8 cellular contexts compared by ENCODE assay signal in the genomic region with DNA sequence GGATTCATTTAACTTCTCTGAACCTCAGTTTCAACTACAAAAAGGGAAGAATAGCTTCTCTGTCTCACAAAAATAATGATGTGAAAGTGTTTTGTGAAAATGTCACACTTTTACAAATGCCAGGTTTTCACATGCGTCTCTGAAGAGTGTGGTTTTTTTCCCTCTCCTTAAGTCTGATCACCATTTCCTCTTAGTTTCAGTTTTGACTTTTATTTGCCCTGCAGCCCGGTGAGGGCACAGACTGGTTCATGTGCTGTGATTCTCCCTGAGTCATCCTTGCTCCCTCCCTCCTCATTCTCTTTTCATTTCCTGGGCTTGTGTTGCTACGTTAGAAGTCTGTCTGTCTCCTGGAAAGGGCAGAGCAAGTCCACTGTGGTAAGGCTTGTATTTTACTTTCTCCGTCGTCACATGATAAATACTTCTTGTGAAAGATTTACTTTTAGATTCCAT.
A peak's percentile ranks its signal among the peaks of the same experiment; 100 is the strongest.
DNase-seq lines count a peak whose midpoint lies in the region; ATAC-seq and TF ChIP-seq lines count a peak whose summit lies in the region.

No MANE protein-coding gene starts in this region.

- 70 to 85% methylated on average over 2 to 5 of the region's 5 CpGs for WGBS in endodermal cell (ENCODE audit: insufficient coverage in 1 of 2, insufficient read length in 1 of 2), 2 experiments

- H3K9me3 Mint-ChIP-seq in endodermal cell, result no peaks in the 10 kb centered on the region
- no peaks in the 10 kb centered on the region for H3K9me3 Mint-ChIP-seq in mesothelial cell of epicardium

- H3K9me3 ChIP-seq in endodermal cell (ENCODE audit: control insufficient read depth, low read length), result peaks cover 3% of the 10 kb centered on the region

- H3K9ac ChIP-seq in KMS-11, result peak overlapping the region; percentile 28; the same call in 1 of the 2 replicates
- H3K9ac ChIP-seq in endodermal cell (ENCODE audit: extremely low read depth, low read length, poor library complexity, severe bottlenecking), result no peak overlapping the region

- H3K27me3 ChIP-seq in KMS-11 (ENCODE audit: insufficient read depth, low read depth) (no peaks in the 10 kb centered on the region), endodermal cell (ENCODE audit: control insufficient read depth, insufficient read depth, low read length, poor library complexity, severe bottlenecking) (no peaks in the 10 kb centered on the region)

- TF ChIP-seq CTCF in KMS-11 (conservative IDR thresholded peaks at IDR 0.05; ENCODE audit: low read depth, low read length) (no peak), endodermal cell (conservative IDR thresholded peaks at IDR 0.05) (no peak), mesothelial cell of epicardium (IDR thresholded peaks at IDR 0.05; ENCODE audit: unreplicated experiment) (no peak)

- DNase-seq in DMS153 (lab: John Stamatoyannopoulos, UW), result peak; percentile 58
- DNase-seq in activated CD4-positive, alpha-beta T cell treated with anti-CD3 and anti-CD28 coated beads for 4 hours, result peak; percentile 26 to 47
- DNase-seq in endodermal cell, result peak; percentile 61
- DNase-seq in mesothelial cell of epicardium (ENCODE audit: low spot score in 2 of 2, unreplicated experiment in 2 of 2), result no peak
- peak; percentile 21 for DNase-seq in stimulated activated naive CD4-positive, alpha-beta T cell treated with Interleukin-2 at 50 U/mL for 16 hours (lab: John Stamatoyannopoulos, UW)
- no peak for DNase-seq in NCI-H446 treated with DMSO at 0.1 percent for 48 hours (lab: John Stamatoyannopoulos, UW)

- H3K79me2 ChIP-seq in KMS-11 (ENCODE audit: insufficient read depth, low read depth), result no peaks in the 10 kb centered on the region

- H4K20me1 ChIP-seq in KMS-11 (ENCODE audit: insufficient read depth), result no peaks in the 10 kb centered on the region

- H2AFZ ChIP-seq in KMS-11 (ENCODE audit: low read depth), result no peak overlapping the region

- H3K27me3 Mint-ChIP-seq in endodermal cell (ENCODE audit: insufficient read depth), result no peaks in the 10 kb centered on the region
- no peaks in the 10 kb centered on the region for H3K27me3 Mint-ChIP-seq in mesothelial cell of epicardium (ENCODE audit: low read depth)

- peak overlapping the region; percentile 59 for H3K4me2 ChIP-seq in KMS-11

- H3K4me1 ChIP-seq in KMS-11 (ENCODE audit: low read depth, poor library complexity, severe bottlenecking) (peaks cover 26% of the 10 kb centered on the region), endodermal cell (ENCODE audit: control insufficient read depth, insufficient read depth, low read length) (no peaks in the 10 kb centered on the region)

- H3K36me3 Mint-ChIP-seq in endodermal cell (ENCODE audit: low read depth) (peaks cover 42% of the 10 kb centered on the region), mesothelial cell of epicardium (peaks cover 20% of the 10 kb centered on the region)

- H3K36me3 ChIP-seq in KMS-11 (ENCODE audit: insufficient read depth), result no peaks in the 10 kb centered on the region; the same call in 1 of the 2 replicates
- peaks cover 50% of the 10 kb centered on the region for H3K36me3 ChIP-seq in endodermal cell (ENCODE audit: control insufficient read depth, insufficient read depth, low read length)

- ATAC-seq in GM21619 (IDR thresholded peaks at IDR 0.05; ENCODE audit: unreplicated experiment), result peak; percentile 85

- peak overlapping the region; percentile 66 for H3K27ac ChIP-seq in KMS-11
- no peak overlapping the region for H3K27ac ChIP-seq in endodermal cell (ENCODE audit: low read depth, low read length)

- peak overlapping the region; percentile 85 for H3K27ac Mint-ChIP-seq in endodermal cell
- peak overlapping the region; percentile 83 for H3K27ac Mint-ChIP-seq in mesothelial cell of epicardium

- H3K4me3 Mint-ChIP-seq in endodermal cell (no peak overlapping the region), mesothelial cell of epicardium (no peak overlapping the region)

- H3K4me3 ChIP-seq in KMS-11 (IDR thresholded peaks at IDR 0.05; ENCODE audit: insufficient read depth, low read depth, low read length), result no peak overlapping the region
- no peak overlapping the region for H3K4me3 ChIP-seq in endodermal cell (ENCODE audit: low read length)

- H3K4me1 Mint-ChIP-seq in endodermal cell (peaks cover 4% of the 10 kb centered on the region), mesothelial cell of epicardium (peaks cover 23% of the 10 kb centered on the region)

Comparison
In these comparisons a context has a peak if more than half of its experiments do, and no peak if none do; other contexts are left out.
1. DNase-seq: peak in DMS153 (single experiment), activated CD4-positive, alpha-beta T cell treated with anti-CD3 and anti-CD28 coated beads for 4 hours (2 of 2), endodermal cell (single experiment) and stimulated activated naive CD4-positive, alpha-beta T cell treated with Interleukin-2 at 50 U/mL for 16 hours (single experiment); none in mesothelial cell of epicardium (0 of 2) and NCI-H446 treated with DMSO at 0.1 percent for 48 hours (single experiment).